In genomic region chr17:22459331-22459952, GRCh38 we compare ENCODE assay signal across 26 cellular contexts.
"Had no signal": no experiment of that assay in that cellular context is flagged by ENCODE, and none has a peak within 500 bp of the region (broad histone marks: within the 10 kb centered on the region; RNA-seq: fewer than 3 reads in every experiment).

No MANE protein-coding gene starts in this region.

- H3K27ac ChIP-seq: neural progenitor cell, pancreas, prostate gland, right lobe of liver, sigmoid colon, stomach, thoracic aorta, thyroid gland, tibial nerve, upper lobe of left lung had no signal

- H2AFZ ChIP-seq: neural progenitor cell had no signal

- H3K4me3 Mint-ChIP-seq: naive thymus-derived CD4-positive, alpha-beta T cell; natural killer cell; nephron; neural progenitor cell; stimulated activated effector memory CD8-positive, alpha-beta T cell treated with anti-CD3 and anti-CD28 coated beads, Interleukin-12 subunit alpha, Interleukin-12 subunit beta, amount 100 ng/mL, for 72 hours; stimulated activated naive B cell treated with anti-CD40 and anti-IgM and Interleukin-4, amounts not matched to agents 10 μg/mL and 1 μg/mL and 100 μg/mL, for 72 hours; stimulated activated naive CD8-positive, alpha-beta T cell treated with anti-CD3 and anti-CD28 coated beads, Interleukin-15, Interleukin-2, amounts not matched to agents 100 ng/mL and 50 ng/mL, for 24 hours had no signal

- H3K4me1 Mint-ChIP-seq: naive thymus-derived CD4-positive, alpha-beta T cell; natural killer cell; nephron; neural progenitor cell; stimulated activated effector memory CD8-positive, alpha-beta T cell treated with anti-CD3 and anti-CD28 coated beads, Interleukin-12 subunit alpha, Interleukin-12 subunit beta, amount 100 ng/mL, for 72 hours; stimulated activated naive B cell treated with anti-CD40 and anti-IgM and Interleukin-4, amounts not matched to agents 10 μg/mL and 1 μg/mL and 100 μg/mL, for 72 hours had no signal

- H3K27me3 ChIP-seq: neural progenitor cell, pancreas, right lobe of liver, sigmoid colon, thyroid gland, tibial nerve, upper lobe of left lung had no signal

- H3K4me1 ChIP-seq: neural progenitor cell, pancreas, prostate gland, right lobe of liver, sigmoid colon, stomach, thyroid gland, tibial nerve, upper lobe of left lung had no signal

- H3K27me3 Mint-ChIP-seq: naive thymus-derived CD4-positive, alpha-beta T cell; stimulated activated naive B cell treated with anti-CD40 and anti-IgM and Interleukin-4, amounts not matched to agents 10 μg/mL and 1 μg/mL and 100 μg/mL, for 72 hours; stimulated activated naive CD8-positive, alpha-beta T cell treated with anti-CD3 and anti-CD28 coated beads, Interleukin-15, Interleukin-2, amounts not matched to agents 100 ng/mL and 50 ng/mL, for 24 hours had no signal

- H3K4me3 ChIP-seq: neural progenitor cell, pancreas, prostate gland, right lobe of liver, sigmoid colon, stomach, thoracic aorta, thyroid gland, tibial nerve, upper lobe of left lung had no signal

- ATAC-seq: naive thymus-derived CD4-positive, alpha-beta T cell; natural killer cell; pancreas; right cardiac atrium; stimulated activated effector memory CD8-positive, alpha-beta T cell treated with anti-CD3 and anti-CD28 coated beads, Interleukin-12 subunit alpha, Interleukin-12 subunit beta, amount 100 ng/mL, for 72 hours; stimulated activated naive B cell treated with anti-CD40 and anti-IgM and Interleukin-4, amounts not matched to agents 10 μg/mL and 1 μg/mL and 100 μg/mL, for 72 hours had no signal

- DNase-seq: naive thymus-derived CD4-positive, alpha-beta T cell; natural killer cell; occipital lobe; retina; right cardiac atrium; right lobe of liver; sigmoid colon; small intestine; stimulated activated CD4-positive, alpha-beta T cell treated with anti-CD3 and anti-CD28 coated beads, Interleukin-15, amount 100 ng/mL, for 24 hours; stimulated activated CD4-positive, alpha-beta T cell treated with anti-CD3 and anti-CD28 coated beads, Interleukin-2, amount 100 ng/mL, for 24 hours; stimulated activated CD4-positive, alpha-beta T cell treated with anti-CD3 and anti-CD28 coated beads, Interleukin-2, amount 100 ng/mL, for 48 hours; stimulated activated CD4-positive, alpha-beta T cell treated with anti-CD3 and anti-CD28 coated beads, Interleukin-4, amount 100 ng/mL, for 24 hours; stimulated activated naive B cell treated with anti-CD40 and anti-IgM and Interleukin-4, amounts not matched to agents 10 μg/mL and 1 μg/mL and 100 μg/mL, for 72 hours; stimulated activated naive CD4-positive, alpha-beta T cell treated with Interleukin-2 at 50 U/mL for 16 hours; stomach; thyroid gland; trophoblast cell had no signal

- H3K4me2 ChIP-seq: neural progenitor cell had no signal

- H3K9ac ChIP-seq: neural progenitor cell had no signal

- H3K36me3 ChIP-seq: neural progenitor cell, pancreas, prostate gland, right lobe of liver, sigmoid colon, stomach, thoracic aorta, thyroid gland, tibial nerve, upper lobe of left lung had no signal

- H3K36me3 Mint-ChIP-seq: stimulated activated effector memory CD8-positive, alpha-beta T cell treated with anti-CD3 and anti-CD28 coated beads, Interleukin-12 subunit alpha, Interleukin-12 subunit beta, amount 100 ng/mL, for 72 hours; stimulated activated naive B cell treated with anti-CD40 and anti-IgM and Interleukin-4, amounts not matched to agents 10 μg/mL and 1 μg/mL and 100 μg/mL, for 72 hours had no signal

- H3K9me3 ChIP-seq: pancreas, prostate gland, right lobe of liver, thoracic aorta, thyroid gland had no signal

- H3K27ac Mint-ChIP-seq: naive thymus-derived CD4-positive, alpha-beta T cell; natural killer cell; nephron; neural progenitor cell; stimulated activated effector memory CD8-positive, alpha-beta T cell treated with anti-CD3 and anti-CD28 coated beads, Interleukin-12 subunit alpha, Interleukin-12 subunit beta, amount 100 ng/mL, for 72 hours; stimulated activated naive B cell treated with anti-CD40 and anti-IgM and Interleukin-4, amounts not matched to agents 10 μg/mL and 1 μg/mL and 100 μg/mL, for 72 hours; stimulated activated naive CD8-positive, alpha-beta T cell treated with anti-CD3 and anti-CD28 coated beads, Interleukin-15, Interleukin-2, amounts not matched to agents 100 ng/mL and 50 ng/mL, for 24 hours had no signal
